Comparison of ENCODE assay signal across 23 cellular contexts in the genomic region with DNA sequence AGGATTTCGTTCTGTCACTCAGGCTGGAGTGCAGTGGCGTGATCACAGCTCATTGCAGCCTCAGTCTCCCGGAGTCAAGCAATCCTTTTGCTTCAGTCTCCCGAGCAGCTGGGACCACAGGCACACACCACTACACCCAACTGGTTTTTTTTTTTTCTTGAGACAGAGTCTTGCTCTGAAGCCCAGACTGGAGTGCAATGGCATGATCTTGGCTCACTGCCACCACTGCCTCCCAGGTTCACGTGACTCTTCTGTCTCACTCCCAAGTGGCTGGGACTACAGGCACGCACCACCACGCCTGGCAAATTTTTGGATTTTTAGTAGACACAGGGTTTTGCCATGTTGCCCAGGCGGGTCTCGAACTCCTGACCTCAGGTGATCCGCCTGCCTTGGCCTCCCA. TPM values are rescaled to one million over a fixed set of nuclear protein-coding genes. Genes with fewer than 3 reads are reported as not detected.
"Had no signal": no experiment of that assay in that cellular context is flagged by ENCODE, and none has a peak within 500 bp of the region (broad histone marks: within the 10 kb centered on the region; RNA-seq: fewer than 3 reads in every experiment).

No MANE protein-coding gene starts in this region.

- H3K4me3 Mint-ChIP-seq: activated naive CD4-positive, alpha-beta T cell treated with anti-CD3 and anti-CD28 coated beads, Interleukin-2, amount 10 ng/mL, durations not matched to agents 7 days and 5 days; activated naive CD8-positive, alpha-beta T cell treated with anti-CD3 and anti-CD28 coated beads, Interleukin-2, amount 50 U/mL, for 24 hours; memory B cell; naive thymus-derived CD4-positive, alpha-beta T cell; stimulated activated memory B cell treated with anti-CD40 and anti-IgM and Interleukin-4, amounts not matched to agents 10 μg/mL and 1 μg/mL and 100 μg/mL, for 72 hours had no signal

- H3K4me1 Mint-ChIP-seq: activated naive CD4-positive, alpha-beta T cell treated with anti-CD3 and anti-CD28 coated beads, Interleukin-2, amount 10 ng/mL, durations not matched to agents 7 days and 5 days; activated naive CD8-positive, alpha-beta T cell treated with anti-CD3 and anti-CD28 coated beads, Interleukin-2, amount 50 U/mL, for 24 hours had no signal

- H3K36me3 Mint-ChIP-seq: activated naive CD4-positive, alpha-beta T cell treated with anti-CD3 and anti-CD28 coated beads, Interleukin-2, amount 10 ng/mL, durations not matched to agents 7 days and 5 days; memory B cell; stimulated activated memory B cell treated with anti-CD40 and anti-IgM and Interleukin-4, amounts not matched to agents 10 μg/mL and 1 μg/mL and 100 μg/mL, for 72 hours had no signal

- H3K9me3 Mint-ChIP-seq: activated naive CD4-positive, alpha-beta T cell treated with anti-CD3 and anti-CD28 coated beads, Interleukin-2, amount 10 ng/mL, durations not matched to agents 7 days and 5 days; activated naive CD8-positive, alpha-beta T cell treated with anti-CD3 and anti-CD28 coated beads, Interleukin-2, amount 50 U/mL, for 24 hours; memory B cell; naive thymus-derived CD4-positive, alpha-beta T cell; stimulated activated memory B cell treated with anti-CD40 and anti-IgM and Interleukin-4, amounts not matched to agents 10 μg/mL and 1 μg/mL and 100 μg/mL, for 72 hours had no signal

- DNase-seq: activated CD4-positive, alpha-beta T cell treated with anti-CD3 and anti-CD28 coated beads for 1 hour; activated CD8-positive, alpha-beta memory T cell treated with anti-CD3 and anti-CD28 coated beads for 24 hours; activated CD8-positive, alpha-beta memory T cell treated with anti-CD3 and anti-CD28 coated beads, Interleukin-2, amount 50 U/mL, for 48 hours; activated effector memory CD4-positive, alpha-beta T cell treated with Interleukin-2 at 50 U/mL for 16 hours; activated naive CD4-positive, alpha-beta T cell treated with anti-CD3 and anti-CD28 coated beads, Interleukin-2, amount 10 ng/mL, durations not matched to agents 7 days and 5 days; activated naive CD8-positive, alpha-beta T cell treated with anti-CD3 and anti-CD28 coated beads, Interleukin-2, amount 50 U/mL, for 24 hours; activated T-cell treated with anti-CD3 and anti-CD28 coated beads, Interleukin-2, amount 50 U/mL, for 48 hours; aorta; brain microvascular endothelial cell; central memory CD4-positive, alpha-beta T cell; dorsolateral prefrontal cortex; foreskin melanocyte; hypothalamus; naive thymus-derived CD4-positive, alpha-beta T cell; stimulated activated CD4-positive, alpha-beta T cell treated with anti-CD3 and anti-CD28 coated beads, Interleukin-4, amount 100 ng/mL, for 24 hours; WERI-Rb-1 had no signal

- ATAC-seq: activated naive CD8-positive, alpha-beta T cell treated with anti-CD3 and anti-CD28 coated beads, Interleukin-2, amount 50 U/mL, for 24 hours; naive thymus-derived CD4-positive, alpha-beta T cell; sciatic nerve; stimulated activated memory B cell treated with anti-CD40 and anti-IgM and Interleukin-4, amounts not matched to agents 10 μg/mL and 1 μg/mL and 100 μg/mL, for 72 hours had no signal

- H3K27ac Mint-ChIP-seq: activated naive CD4-positive, alpha-beta T cell treated with anti-CD3 and anti-CD28 coated beads, Interleukin-2, amount 10 ng/mL, durations not matched to agents 7 days and 5 days; activated naive CD8-positive, alpha-beta T cell treated with anti-CD3 and anti-CD28 coated beads, Interleukin-2, amount 50 U/mL, for 24 hours; memory B cell; naive thymus-derived CD4-positive, alpha-beta T cell; stimulated activated memory B cell treated with anti-CD40 and anti-IgM and Interleukin-4, amounts not matched to agents 10 μg/mL and 1 μg/mL and 100 μg/mL, for 72 hours had no signal

RNA-seq across cellular contexts. Expression of a gene that starts 6.1 kb away (rescaled TPM):
- total RNA-seq: aorta; epithelial cell of proximal tubule; liver; naive thymus-derived CD4-positive, alpha-beta T cell; pulmonary artery endothelial cell; sciatic nerve; T-helper 2 cell treated with Interferon-gamma antibody and Interleukin-4, amounts not matched to agents 100 ng/mL and 5 ng/mL, for 36 hours had no signal
